In the genomic region with DNA sequence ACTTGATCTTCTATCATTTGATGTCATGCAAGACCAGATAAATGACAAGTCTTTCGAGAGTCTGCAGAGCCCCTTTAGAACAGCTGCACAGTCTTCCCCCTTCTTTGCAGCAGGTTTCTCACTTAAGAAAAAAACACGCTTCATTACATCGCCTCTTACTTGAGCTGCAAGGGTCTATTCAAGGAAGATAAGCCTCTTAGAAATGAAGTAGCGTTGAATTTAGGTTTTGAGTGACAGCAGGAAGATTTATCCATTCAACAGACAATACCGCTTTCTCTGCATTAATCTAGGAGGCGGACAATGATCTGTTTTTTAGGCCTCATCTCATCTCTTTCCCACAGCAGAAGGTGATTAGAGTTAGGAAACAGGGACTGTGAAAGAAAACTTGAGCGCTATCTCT, we compare ENCODE assay signal across 18 cellular contexts.
"Had no signal": no experiment of that assay in that cellular context is flagged by ENCODE, and none has a peak within 500 bp of the region (broad histone marks: within the 10 kb centered on the region; RNA-seq: fewer than 3 reads in every experiment).

No MANE protein-coding gene starts in this region.

- H3K36me3 ChIP-seq: gastrocnemius medialis, left ventricle myocardium inferior, ovary, upper lobe of left lung, vagina had no signal

- H3K4me1 ChIP-seq: gastrocnemius medialis had no signal

- H3K27ac ChIP-seq: gastrocnemius medialis, left ventricle myocardium inferior, ovary, skin epidermis, upper lobe of left lung, vagina had no signal

- DNase-seq: activated B cell treated with CpG ODN at 0.5 μM for 24 hours; activated CD8-positive, alpha-beta memory T cell treated with anti-CD3 and anti-CD28 coated beads, Interleukin-2, amount 10 ng/mL, durations not matched to agents 7 days and 5 days; activated CD8-positive, alpha-beta T cell treated with anti-CD3 and anti-CD28 coated beads, Interleukin-2, amount 10 ng/mL, durations not matched to agents 7 days and 5 days; activated naive CD8-positive, alpha-beta T cell treated with anti-CD3 and anti-CD28 coated beads, Interleukin-2, amount 50 U/mL, for 24 hours; activated T-cell treated with anti-CD3 and anti-CD28 coated beads, Interleukin-2, amount 50 U/mL, for 48 hours; amygdala; effector CD8-positive, alpha-beta T cell; erythroblast; gastrocnemius medialis; glutamatergic neuron; left ventricle myocardium inferior; ovary; stimulated activated CD4-positive, alpha-beta T cell treated with anti-CD3 and anti-CD28 coated beads, Interleukin-12 subunit alpha, Interleukin-12 subunit beta, amount 100 ng/mL, for 4 hours; stimulated activated CD4-positive, alpha-beta T cell treated with anti-CD3 and anti-CD28 coated beads, Interleukin-4, amount 100 ng/mL, for 24 hours; T-helper 9 cell; upper lobe of left lung had no signal

- H3K4me3 ChIP-seq: gastrocnemius medialis, left ventricle myocardium inferior, ovary, skin epidermis, upper lobe of left lung, vagina had no signal

- H3K9me3 ChIP-seq: gastrocnemius medialis, left ventricle myocardium inferior, ovary, upper lobe of left lung, vagina had no signal

- H3K27me3 ChIP-seq: gastrocnemius medialis, ovary, upper lobe of left lung, vagina had no signal
